8 cellular contexts compared by ENCODE assay signal in the genomic region with DNA sequence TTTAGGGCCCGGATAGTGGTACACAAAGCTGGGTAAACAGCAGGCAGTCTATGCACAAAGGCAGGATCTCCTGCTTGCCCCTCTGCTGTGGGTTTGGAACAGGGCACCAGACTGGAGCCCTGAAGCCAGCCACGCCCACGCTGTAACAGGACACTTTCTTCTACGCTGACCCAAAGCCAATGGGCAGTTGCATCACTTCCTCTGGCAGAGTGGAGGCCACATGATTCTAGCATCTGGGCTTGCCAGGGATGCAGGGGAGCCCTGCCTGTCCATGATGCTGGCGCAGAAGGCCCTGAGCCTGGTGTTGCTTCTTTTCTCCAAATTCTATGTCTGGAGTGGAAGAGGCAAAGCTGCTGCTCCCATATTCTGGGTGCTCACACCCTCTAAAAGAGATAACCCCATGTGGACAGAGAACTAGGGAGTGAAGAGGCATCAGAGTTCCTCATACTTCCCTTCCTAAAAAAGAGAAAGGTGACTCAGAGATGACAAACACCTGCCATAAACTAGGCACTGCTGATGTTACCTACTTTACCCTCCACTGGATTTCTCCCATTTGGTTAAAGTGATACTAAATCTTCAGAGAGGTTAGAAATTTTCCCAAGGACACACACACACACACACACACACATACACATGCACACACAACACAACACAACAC.
A peak's percentile ranks its signal among the peaks of the same experiment; 100 is the strongest.
DNase-seq lines count a peak whose midpoint lies in the region; ATAC-seq and TF ChIP-seq lines count a peak whose summit lies in the region.

No MANE protein-coding gene starts in this region.

- peak; percentile 4 for DNase-seq in GOT3 (lab: John Stamatoyannopoulos, UW)
- DNase-seq in epithelial cell of esophagus (ENCODE audit: low read depth), result peak; percentile 66
- peak; percentile 67 for DNase-seq in middle frontal gyrus (ENCODE audit: extremely low spot score, low spot score)
- no peak for DNase-seq in stimulated activated CD4-positive, alpha-beta T cell treated with anti-CD3 and anti-CD28 coated beads, Interleukin-4, amount 100 ng/mL, for 24 hours

- no peak for TF ChIP-seq CTCF in epithelial cell of esophagus (IDR thresholded peaks at IDR 0.05; ENCODE audit: insufficient read depth, low read depth, low read length, missing control alignments)

- no peak overlapping the region for H3K4me3 ChIP-seq in epithelial cell of esophagus (ENCODE audit: low read length)

- ATAC-seq in GM21825 (IDR thresholded peaks at IDR 0.05; ENCODE audit: unreplicated experiment), result no peak
- ATAC-seq in GM21360 (IDR thresholded peaks at IDR 0.05; ENCODE audit: unreplicated experiment), result no peak
- no peak for ATAC-seq in GM18511 (IDR thresholded peaks at IDR 0.05; ENCODE audit: unreplicated experiment)

TF ChIP-seq in PFSK-1, 5 proteins besides CTCF, POLR2A, EP300 and RAD21:
- TF ChIP-seq, protein P1, sequence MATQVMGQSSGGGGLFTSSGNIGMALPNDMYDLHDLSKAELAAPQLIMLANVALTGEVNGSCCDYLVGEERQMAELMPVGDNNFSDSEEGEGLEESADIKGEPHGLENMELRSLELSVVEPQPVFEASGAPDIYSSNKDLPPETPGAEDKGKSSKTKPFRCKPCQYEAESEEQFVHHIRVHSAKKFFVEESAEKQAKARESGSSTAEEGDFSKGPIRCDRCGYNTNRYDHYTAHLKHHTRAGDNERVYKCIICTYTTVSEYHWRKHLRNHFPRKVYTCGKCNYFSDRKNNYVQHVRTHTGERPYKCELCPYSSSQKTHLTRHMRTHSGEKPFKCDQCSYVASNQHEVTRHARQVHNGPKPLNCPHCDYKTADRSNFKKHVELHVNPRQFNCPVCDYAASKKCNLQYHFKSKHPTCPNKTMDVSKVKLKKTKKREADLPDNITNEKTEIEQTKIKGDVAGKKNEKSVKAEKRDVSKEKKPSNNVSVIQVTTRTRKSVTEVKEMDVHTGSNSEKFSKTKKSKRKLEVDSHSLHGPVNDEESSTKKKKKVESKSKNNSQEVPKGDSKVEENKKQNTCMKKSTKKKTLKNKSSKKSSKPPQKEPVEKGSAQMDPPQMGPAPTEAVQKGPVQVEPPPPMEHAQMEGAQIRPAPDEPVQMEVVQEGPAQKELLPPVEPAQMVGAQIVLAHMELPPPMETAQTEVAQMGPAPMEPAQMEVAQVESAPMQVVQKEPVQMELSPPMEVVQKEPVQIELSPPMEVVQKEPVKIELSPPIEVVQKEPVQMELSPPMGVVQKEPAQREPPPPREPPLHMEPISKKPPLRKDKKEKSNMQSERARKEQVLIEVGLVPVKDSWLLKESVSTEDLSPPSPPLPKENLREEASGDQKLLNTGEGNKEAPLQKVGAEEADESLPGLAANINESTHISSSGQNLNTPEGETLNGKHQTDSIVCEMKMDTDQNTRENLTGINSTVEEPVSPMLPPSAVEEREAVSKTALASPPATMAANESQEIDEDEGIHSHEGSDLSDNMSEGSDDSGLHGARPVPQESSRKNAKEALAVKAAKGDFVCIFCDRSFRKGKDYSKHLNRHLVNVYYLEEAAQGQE (IDR thresholded peaks at IDR 0.05; ENCODE audit: insufficient read depth in 1 of 2, low read depth in 2 of 2, low read length in 2 of 2), result no peak
- peak; percentile 41 for TF ChIP-seq FOXP2 (optimal IDR thresholded peaks at IDR 0.05; ENCODE audit: borderline replicate concordance, extremely low read depth, extremely low read length, insufficient read depth)
- TF ChIP-seq POLR2AphosphoS5 (IDR thresholded peaks at IDR 0.05; ENCODE audit: low read depth, low read length), result no peak
- no peak for TF ChIP-seq SIN3A (IDR thresholded peaks at IDR 0.05; ENCODE audit: borderline replicate concordance, insufficient read depth, low read length)
- TF ChIP-seq TAF1 (IDR thresholded peaks at IDR 0.05; ENCODE audit: borderline replicate concordance, insufficient read depth, low read length), result no peak
